ENCODE assay signal across 2 cellular contexts in the genomic region with DNA sequence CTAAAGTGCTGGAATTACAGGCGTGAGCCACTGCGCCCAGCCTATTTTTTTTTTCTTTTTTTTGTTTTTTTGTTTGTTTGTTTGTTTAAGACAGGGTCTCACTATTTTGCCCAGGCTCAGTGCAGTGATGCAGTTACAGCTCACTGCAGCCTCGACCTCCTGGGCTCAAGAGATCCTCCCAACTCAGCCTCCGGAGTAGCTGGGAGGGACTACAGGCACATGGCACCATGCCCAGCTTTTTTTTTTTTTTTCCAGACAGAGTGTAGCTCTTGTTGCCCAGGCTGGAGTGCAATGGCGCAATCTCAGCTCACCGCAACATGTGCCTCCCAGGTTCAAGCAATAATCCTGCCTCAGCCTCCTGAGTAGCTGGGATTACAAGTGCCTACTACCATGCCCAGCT.
TF ChIP-seq lines count a peak whose summit lies in the region.

No MANE protein-coding gene starts in this region.

TF ChIP-seq in Ishikawa, 13 proteins besides CTCF, POLR2A, EP300 and RAD21:
- 0 out of 2 replicates have a peak, but pooled peaks have one; percentile 13 for TF ChIP-seq NFIC (IDR thresholded peaks at IDR 0.05)
- TF ChIP-seq ZBTB7A (IDR thresholded peaks at IDR 0.05; ENCODE audit: low read depth), result no peak

TF ChIP-seq in K562, 482 proteins besides CTCF, POLR2A, EP300 and RAD21:
- TF ChIP-seq ZNF121 (CRISPR knock-in tag; conservative IDR thresholded peaks at IDR 0.05), result peak; percentile 33; the same call in 1 of the 2 replicates
- no peak for TF ChIP-seq CBFA2T2 (conservative IDR thresholded peaks at IDR 0.05)
TF ChIP-seq in K562: peak in this region for 1.
